Comparison of ENCODE assay signal across 26 cellular contexts in the genomic region with DNA sequence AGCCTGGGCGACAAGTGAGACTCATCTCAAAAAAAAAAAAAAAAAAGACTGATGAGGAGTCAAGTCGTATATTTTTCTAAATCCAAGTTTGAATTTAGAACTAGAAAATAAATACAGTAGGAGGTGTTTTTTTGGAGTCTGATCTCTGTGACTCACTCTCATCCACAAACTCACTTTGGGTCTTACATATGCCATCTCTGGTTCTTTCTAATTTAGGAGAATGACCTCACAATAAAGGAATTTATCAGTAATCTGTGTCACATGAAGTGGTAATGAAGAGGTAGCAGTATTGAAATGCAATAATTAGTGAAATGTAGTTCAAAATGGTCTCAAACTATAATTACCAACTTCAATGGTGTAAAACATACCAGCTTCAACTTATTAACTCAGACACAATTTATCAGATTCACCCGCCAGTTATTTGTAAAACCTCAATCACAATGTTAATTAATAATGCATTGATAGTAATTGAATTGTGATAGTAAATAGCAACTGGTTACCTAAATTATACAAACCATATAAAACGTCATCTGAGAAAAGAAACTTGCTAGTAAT. TPM values are rescaled to one million over a fixed set of nuclear protein-coding genes. Genes with fewer than 3 reads are reported as not detected.
DNase-seq lines count a peak whose midpoint lies in the region; ATAC-seq and TF ChIP-seq lines count a peak whose summit lies in the region.
"Had no signal": no experiment of that assay in that cellular context is flagged by ENCODE, and none has a peak within 500 bp of the region (broad histone marks: within the 10 kb centered on the region; RNA-seq: fewer than 3 reads in every experiment).

No MANE protein-coding gene starts in this region.

- no peak for DNase-seq in SK-N-SH
- DNase-seq in SW480 (ENCODE audit: low spot score), result peak; percentile 15
- peak; percentile 25 for DNase-seq in glomerular visceral epithelial cell (ENCODE audit: extremely low spot score)
- DNase-seq in uterus, result no peak
- no peak for DNase-seq in OCI-M1 (lab: John Stamatoyannopoulos, UW)
- DNase-seq in KG1 (lab: John Stamatoyannopoulos, UW), result no peak
- no peak for DNase-seq in effector memory CD4-positive, alpha-beta T cell
- DNase-seq: activated CD4-positive, alpha-beta memory T cell treated with anti-CD3 and anti-CD28 coated beads, Interleukin-2, amount 10 ng/mL, durations not matched to agents 7 days and 5 days; amygdala; effector CD8-positive, alpha-beta T cell; H9; Karpas-422; natural killer cell; NCI-H1105 treated with DMSO at 0.1 percent for 48 hours; NCI-H2107; NCI-H524 treated with DMSO at 0.1 percent for 48 hours; SHP77 treated with DMSO at 0.1 percent for 48 hours; stimulated activated naive CD4-positive, alpha-beta T cell treated with Interleukin-2 at 50 U/mL for 16 hours; T-helper 2 cell; tibial artery; WERI-Rb-1 had no signal

- H3K9me3 ChIP-seq in SK-N-SH (no peaks in the 10 kb centered on the region), uterus (no peaks in the 10 kb centered on the region)
- no peaks in the 10 kb centered on the region for H3K9me3 ChIP-seq in effector memory CD4-positive, alpha-beta T cell (ENCODE audit: control insufficient read depth, low read length)
- H3K9me3 ChIP-seq: tibial artery had no signal

- ATAC-seq in SK-N-SH treated with all-trans-retinoic acid at 6 μM for 48 hours, result no peak
- ATAC-seq: natural killer cell, sciatic nerve had no signal

- no peak for TF ChIP-seq POLR2A in uterus (IDR thresholded peaks at IDR 0.05)

- H3K4me3 ChIP-seq in SK-N-SH (ENCODE audit: low read depth in 2 of 2, low read length in 1 of 2) (no peak overlapping the region), uterus (no peak overlapping the region)
- no peak overlapping the region for H3K4me3 ChIP-seq in effector memory CD4-positive, alpha-beta T cell (ENCODE audit: insufficient read depth, low read depth, low read length, poor library complexity, severe bottlenecking)
- H3K4me3 ChIP-seq: hepatocyte, tibial artery had no signal

- H3K4me1 ChIP-seq in SK-N-SH (ENCODE audit: control insufficient read depth in 1 of 2, insufficient read depth in 2 of 2, low read depth in 1 of 2, low read length in 1 of 2), result peaks cover 0 to 5% of the 10 kb centered on the region in 2 experiments
- no peaks in the 10 kb centered on the region for H3K4me1 ChIP-seq in uterus
- H3K4me1 ChIP-seq in effector memory CD4-positive, alpha-beta T cell (ENCODE audit: control insufficient read depth, insufficient read depth, low read length, poor library complexity, severe bottlenecking), result no peaks in the 10 kb centered on the region

- no peak overlapping the region for H3K4me2 ChIP-seq in SK-N-SH
- H3K4me2 ChIP-seq: hepatocyte had no signal

- H3K9me2 ChIP-seq in SK-N-SH, result no peaks in the 10 kb centered on the region

- H3K79me2 ChIP-seq in SK-N-SH (ENCODE audit: insufficient read depth), result peaks cover 5% of the 10 kb centered on the region
- H3K79me2 ChIP-seq: hepatocyte, parathyroid adenoma had no signal

- H3K36me3 ChIP-seq in SK-N-SH (replicated peaks in 1 of 2; ENCODE audit: control insufficient read depth in 1 of 2, insufficient read depth in 2 of 2, low read length in 1 of 2) (no peaks in the 10 kb centered on the region), uterus (no peaks in the 10 kb centered on the region)
- H3K36me3 ChIP-seq in effector memory CD4-positive, alpha-beta T cell (ENCODE audit: control insufficient read depth, insufficient read depth, low read length), result no peaks in the 10 kb centered on the region
- H3K36me3 ChIP-seq: tibial artery, WERI-Rb-1 had no signal

- H3K27ac ChIP-seq in SK-N-SH (ENCODE audit: low read depth in 2 of 2, low read length in 1 of 2) (no peak overlapping the region), uterus (no peak overlapping the region)
- no peak overlapping the region for H3K27ac ChIP-seq in effector memory CD4-positive, alpha-beta T cell (ENCODE audit: insufficient read depth, low read length, poor library complexity, severe bottlenecking)
- H3K27ac ChIP-seq: 22Rv1, hepatocyte, parathyroid adenoma, tibial artery, WERI-Rb-1 had no signal

- H4K20me1 ChIP-seq in SK-N-SH (ENCODE audit: insufficient read depth), result no peaks in the 10 kb centered on the region

- POLR2A ChIA-PET in SK-N-SH (lab: Yijun Ruan, JAX), result no interaction called here

- TF ChIP-seq EP300 in SK-N-SH (IDR thresholded peaks at IDR 0.05; ENCODE audit: borderline replicate concordance in 1 of 2, low read depth in 1 of 2, low read length in 1 of 2), result no peak

- no peak for TF ChIP-seq RAD21 in SK-N-SH (IDR thresholded peaks at IDR 0.05; ENCODE audit: low read length)

- TF ChIP-seq CTCF in SK-N-SH (IDR thresholded peaks at IDR 0.05) (no peak), uterus (IDR thresholded peaks at IDR 0.05) (no peak)

- intact Hi-C loops in uterus (cut with DNase I; ENCODE audit: low total_unique reads), result no loop called here

- peaks cover 10% of the 10 kb centered on the region for H3F3A ChIP-seq in SK-N-SH (replicated peaks; ENCODE audit: insufficient read depth)

- no peak overlapping the region for H3K9ac ChIP-seq in SK-N-SH
- H3K9ac ChIP-seq: parathyroid adenoma had no signal

- no peaks in the 10 kb centered on the region for H3K27me3 ChIP-seq in SK-N-SH (ENCODE audit: insufficient read depth)
- no peaks in the 10 kb centered on the region for H3K27me3 ChIP-seq in uterus
- H3K27me3 ChIP-seq in effector memory CD4-positive, alpha-beta T cell (replicated peaks; ENCODE audit: control insufficient read depth, insufficient read depth, low read length, poor library complexity, severe bottlenecking), result no peaks in the 10 kb centered on the region
- H3K27me3 ChIP-seq: hepatocyte, tibial artery had no signal

- CTCF ChIA-PET in SK-N-SH (lab: Yijun Ruan, JAX), result no interaction called here

- H2AFZ ChIP-seq in SK-N-SH (ENCODE audit: low read depth), result no peak overlapping the region
- H2AFZ ChIP-seq: hepatocyte, parathyroid adenoma had no signal

- WGBS in SK-N-SH (ENCODE audit: low lambda C conversion rate), result 59% methylated on average over 4 of the region's 4 CpGs

TF ChIP-seq in SK-N-SH, 30 proteins besides CTCF, POLR2A, EP300 and RAD21 (continues in another document):
- TF ChIP-seq, protein P1, sequence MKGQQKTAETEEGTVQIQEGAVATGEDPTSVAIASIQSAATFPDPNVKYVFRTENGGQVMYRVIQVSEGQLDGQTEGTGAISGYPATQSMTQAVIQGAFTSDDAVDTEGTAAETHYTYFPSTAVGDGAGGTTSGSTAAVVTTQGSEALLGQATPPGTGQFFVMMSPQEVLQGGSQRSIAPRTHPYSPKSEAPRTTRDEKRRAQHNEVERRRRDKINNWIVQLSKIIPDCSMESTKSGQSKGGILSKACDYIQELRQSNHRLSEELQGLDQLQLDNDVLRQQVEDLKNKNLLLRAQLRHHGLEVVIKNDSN (IDR thresholded peaks at IDR 0.05; ENCODE audit: borderline replicate concordance, low read depth), result no peak
- no peak for TF ChIP-seq RFX5 (IDR thresholded peaks at IDR 0.05; ENCODE audit: low read length)
- TF ChIP-seq FOSL2 (IDR thresholded peaks at IDR 0.05; ENCODE audit: borderline replicate concordance, low read depth), result peak; percentile 12; the same call in 1 of the 2 replicates
- TF ChIP-seq YY1 (IDR thresholded peaks at IDR 0.05; ENCODE audit: low read depth), result no peak
- no peak for TF ChIP-seq EZH2phosphoT487 (IDR thresholded peaks at IDR 0.05; ENCODE audit: borderline replicate concordance, low read depth)

TF ChIP-seq in SK-N-SH treated with all-trans-retinoic acid at 6 μM for 48 hours, 23 proteins besides CTCF, POLR2A, EP300 and RAD21 (continues in another document):
- TF ChIP-seq ARNTL (CRISPR knock-in tag; IDR thresholded peaks at IDR 0.05; ENCODE audit: borderline replicate concordance, low read depth), result no peak
- TF ChIP-seq ZNF565 (CRISPR knock-in tag; conservative IDR thresholded peaks at IDR 0.05; ENCODE audit: low read depth), result no peak
- no peak for TF ChIP-seq TCF4 (CRISPR knock-in tag; IDR thresholded peaks at IDR 0.05; ENCODE audit: borderline replicate concordance)
- no peak for TF ChIP-seq TOX (CRISPR knock-in tag; IDR thresholded peaks at IDR 0.05; ENCODE audit: borderline replicate concordance)
- TF ChIP-seq, protein P2, sequence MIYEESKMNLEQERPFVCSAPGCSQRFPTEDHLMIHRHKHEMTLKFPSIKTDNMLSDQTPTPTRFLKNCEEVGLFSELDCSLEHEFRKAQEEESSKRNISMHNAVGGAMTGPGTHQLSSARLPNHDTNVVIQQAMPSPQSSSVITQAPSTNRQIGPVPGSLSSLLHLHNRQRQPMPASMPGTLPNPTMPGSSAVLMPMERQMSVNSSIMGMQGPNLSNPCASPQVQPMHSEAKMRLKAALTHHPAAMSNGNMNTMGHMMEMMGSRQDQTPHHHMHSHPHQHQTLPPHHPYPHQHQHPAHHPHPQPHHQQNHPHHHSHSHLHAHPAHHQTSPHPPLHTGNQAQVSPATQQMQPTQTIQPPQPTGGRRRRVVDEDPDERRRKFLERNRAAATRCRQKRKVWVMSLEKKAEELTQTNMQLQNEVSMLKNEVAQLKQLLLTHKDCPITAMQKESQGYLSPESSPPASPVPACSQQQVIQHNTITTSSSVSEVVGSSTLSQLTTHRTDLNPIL (CRISPR knock-in tag; IDR thresholded peaks at IDR 0.05; ENCODE audit: low read depth), result no peak
- TF ChIP-seq, protein P3, sequence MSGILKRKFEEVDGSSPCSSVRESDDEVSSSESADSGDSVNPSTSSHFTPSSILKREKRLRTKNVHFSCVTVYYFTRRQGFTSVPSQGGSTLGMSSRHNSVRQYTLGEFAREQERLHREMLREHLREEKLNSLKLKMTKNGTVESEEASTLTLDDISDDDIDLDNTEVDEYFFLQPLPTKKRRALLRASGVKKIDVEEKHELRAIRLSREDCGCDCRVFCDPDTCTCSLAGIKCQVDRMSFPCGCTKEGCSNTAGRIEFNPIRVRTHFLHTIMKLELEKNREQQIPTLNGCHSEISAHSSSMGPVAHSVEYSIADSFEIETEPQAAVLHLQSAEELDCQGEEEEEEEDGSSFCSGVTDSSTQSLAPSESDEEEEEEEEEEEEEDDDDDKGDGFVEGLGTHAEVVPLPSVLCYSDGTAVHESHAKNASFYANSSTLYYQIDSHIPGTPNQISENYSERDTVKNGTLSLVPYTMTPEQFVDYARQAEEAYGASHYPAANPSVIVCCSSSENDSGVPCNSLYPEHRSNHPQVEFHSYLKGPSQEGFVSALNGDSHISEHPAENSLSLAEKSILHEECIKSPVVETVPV (CRISPR knock-in tag; IDR thresholded peaks at IDR 0.05), result no peak

RNA-seq across cellular contexts. Expression of a gene that starts 4.4 kb away (rescaled TPM):
- polyA plus RNA-seq in SK-N-SH (2012; rRNA removed), result 48.1 and 60.9 TPM in 2 replicates
- 79.2 and 118 TPM in 2 replicates for polyA plus RNA-seq in SK-N-SH (2012; cell fraction: cytosol; rRNA removed)
- 11.8 and 30.0 TPM in 2 replicates for polyA plus RNA-seq in SK-N-SH (2012; cell fraction: nucleus; rRNA removed)
- total RNA-seq in uterus, result 100 to 1,000 TPM; 108 to 231 (median 139) TPM

Comparison
In these comparisons a context has a peak if more than half of its experiments do, and no peak if none do; other contexts are left out.
1. DNase-seq: peak in SW480 (single experiment) and glomerular visceral epithelial cell (single experiment); none in SK-N-SH (single experiment), uterus (0 of 2), OCI-M1 (single experiment), KG1 (single experiment) and effector memory CD4-positive, alpha-beta T cell (0 of 3).